ENCODE assay signal across 8 cellular contexts in the genomic region with DNA sequence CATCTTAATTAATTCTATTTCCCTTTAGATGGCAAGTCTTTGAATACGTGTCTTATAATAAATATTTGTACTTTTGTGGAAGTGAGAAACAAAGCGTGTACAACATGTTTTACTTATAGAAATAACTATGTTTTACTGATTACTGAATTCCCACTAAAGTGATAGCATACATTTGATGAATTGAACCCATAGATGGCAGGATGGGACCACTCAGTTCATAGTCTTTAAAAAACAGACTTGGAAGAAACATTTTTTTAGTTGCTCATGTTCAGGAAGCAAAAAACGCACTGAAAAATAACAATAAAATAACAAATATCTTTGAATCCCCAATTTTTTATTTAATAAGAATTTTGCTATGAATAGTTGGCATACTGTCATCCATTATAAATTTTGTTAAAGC.
DNase-seq lines count a peak whose midpoint lies in the region; ATAC-seq, FAIRE-seq and TF ChIP-seq lines count a peak whose summit lies in the region.

No MANE protein-coding gene starts in this region.

- no peak for ATAC-seq in activated CD8-positive, alpha-beta T cell treated with anti-CD3 and anti-CD28 coated beads for 36 hours
- ATAC-seq in GM21367 (IDR thresholded peaks at IDR 0.05; ENCODE audit: unreplicated experiment): no peak

- H3K9me3 Mint-ChIP-seq in activated CD8-positive, alpha-beta T cell treated with anti-CD3 and anti-CD28 coated beads for 36 hours: no peaks in the 10 kb centered on the region

- intact Hi-C loops in activated CD8-positive, alpha-beta T cell treated with anti-CD3 and anti-CD28 coated beads for 36 hours (cut with micrococcal nuclease): no loop called here

- no peak overlapping the region for H3K27ac Mint-ChIP-seq in activated CD8-positive, alpha-beta T cell treated with anti-CD3 and anti-CD28 coated beads for 36 hours

- no peaks in the 10 kb centered on the region for H3K4me1 Mint-ChIP-seq in activated CD8-positive, alpha-beta T cell treated with anti-CD3 and anti-CD28 coated beads for 36 hours (ENCODE audit: low read depth)

- H3K4me3 ChIP-seq in astrocyte of the spinal cord (ENCODE audit: low read depth, low read length): no peak overlapping the region

- FAIRE-seq in D721Med (lab: Jason Lieb, UNC): peak; percentile 78

- POLR2A ChIA-PET in activated CD8-positive, alpha-beta T cell treated with anti-CD3 and anti-CD28 coated beads for 36 hours (lab: Charles Lee): no interaction called here

- DNase-seq in D721Med (ENCODE audit: insufficient read length, low spot score): no peak
- peak; percentile 50 for DNase-seq in LHCN-M2 (ENCODE audit: low read depth)
- peak; percentile 36 for DNase-seq in astrocyte of the spinal cord (ENCODE audit: low read depth, low spot score)
- DNase-seq in left kidney (ENCODE audit: low read depth, low spot score): peak; percentile 54
- no peak for DNase-seq in activated CD4-positive, alpha-beta T cell treated with anti-CD3 and anti-CD28 coated beads for 48 hours
- DNase-seq in activated CD8-positive, alpha-beta T cell treated with anti-CD3 and anti-CD28 coated beads for 36 hours: no peak
- DNase-seq in SKM-1 (lab: John Stamatoyannopoulos, UW; ENCODE audit: unreplicated experiment): no peak

- no peaks in the 10 kb centered on the region for H3K36me3 Mint-ChIP-seq in activated CD8-positive, alpha-beta T cell treated with anti-CD3 and anti-CD28 coated beads for 36 hours (ENCODE audit: low read depth)

- in situ Hi-C loops in astrocyte of the spinal cord (cut with HindIII; ENCODE audit: low sequenced_read_pairs): no loop called here

- no peak overlapping the region for H3K4me3 Mint-ChIP-seq in activated CD8-positive, alpha-beta T cell treated with anti-CD3 and anti-CD28 coated beads for 36 hours

- H3K27me3 Mint-ChIP-seq in activated CD8-positive, alpha-beta T cell treated with anti-CD3 and anti-CD28 coated beads for 36 hours: no peaks in the 10 kb centered on the region

- CTCF ChIA-PET in activated CD8-positive, alpha-beta T cell treated with anti-CD3 and anti-CD28 coated beads for 36 hours (lab: Charles Lee): no interaction called here

- peak; percentile 55 for TF ChIP-seq CTCF in D721Med (IDR thresholded peaks at IDR 0.05; ENCODE audit: insufficient read depth, missing control alignments)
- peak; percentile 29 for TF ChIP-seq CTCF in astrocyte of the spinal cord (IDR thresholded peaks at IDR 0.05; ENCODE audit: low read depth, low read length)
- TF ChIP-seq CTCF in activated CD8-positive, alpha-beta T cell treated with anti-CD3 and anti-CD28 coated beads for 36 hours (IDR thresholded peaks at IDR 0.05): no peak

Comparison
In these comparisons a context has a peak if more than half of its experiments do, and no peak if none do; other contexts are left out.
1. DNase-seq: peak in LHCN-M2 (single experiment), astrocyte of the spinal cord (single experiment) and left kidney (single experiment); none in D721Med (single experiment), activated CD4-positive, alpha-beta T cell treated with anti-CD3 and anti-CD28 coated beads for 48 hours (single experiment), activated CD8-positive, alpha-beta T cell treated with anti-CD3 and anti-CD28 coated beads for 36 hours (single experiment) and SKM-1 (single experiment).